Comparison of ENCODE assay signal across 15 cellular contexts in genomic region chr3:185960518-185961288, GRCh38. TPM values are rescaled to one million over a fixed set of nuclear protein-coding genes. Genes with fewer than 3 reads are reported as not detected.
A peak's percentile ranks its signal among the peaks of the same experiment; 100 is the strongest.
DNase-seq lines count a peak whose midpoint lies in the region; ATAC-seq, FAIRE-seq and TF ChIP-seq lines count a peak whose summit lies in the region.
"Had no signal": no experiment of that assay in that cellular context is flagged by ENCODE, and none has a peak within 500 bp of the region (broad histone marks: within the 10 kb centered on the region; RNA-seq: fewer than 3 reads in every experiment).

No MANE protein-coding gene starts in this region.

- no peak for TF ChIP-seq POLR2A in IMR-90 (IDR thresholded peaks at IDR 0.05; ENCODE audit: low read depth, low read length)
- no peak for TF ChIP-seq POLR2A in endothelial cell of umbilical vein (IDR thresholded peaks at IDR 0.05; ENCODE audit: low read depth, low read length)

- no peak overlapping the region for H2BK5ac ChIP-seq in IMR-90 (ENCODE audit: low read depth, low read length, poor library complexity, severe bottlenecking)

- DNase-seq in IMR-90 = no peak
- no peak for DNase-seq in endothelial cell of umbilical vein (ENCODE audit: low read depth, low spot score)
- no peak for DNase-seq in AG08396 (ENCODE audit: low spot score)
- no peak for DNase-seq in T-helper 2 cell
- DNase-seq in NAMALWA (ENCODE audit: low spot score) = no peak
- DNase-seq: activated T-cell treated with anti-CD3 and anti-CD28 coated beads for 4 hours; CD4-positive, alpha-beta T cell; glutamatergic neuron; naive B cell; stimulated activated CD4-positive, alpha-beta T cell treated with anti-CD3 and anti-CD28 coated beads, Interleukin-4, amount 100 ng/mL, for 4 hours; T1000; trophoblast cell had no signal

- no peaks in the 10 kb centered on the region for H3K79me1 ChIP-seq in IMR-90 (ENCODE audit: low read depth in 1 of 2, low read length in 2 of 2)

- no peak overlapping the region for H2AK5ac ChIP-seq in IMR-90 (ENCODE audit: low read depth, low read length)

- H3K14ac ChIP-seq in IMR-90 (replicated peaks; ENCODE audit: low read depth, low read length) = peak overlapping the region; percentile 46; the same call in 1 of the 2 replicates

- H3K18ac ChIP-seq in IMR-90 (ENCODE audit: low read depth, low read length) = peak overlapping the region; percentile 82

- ATAC-seq in IMR-90 (ENCODE audit: low read depth) = peak; percentile 23
- no peak for ATAC-seq in GM21619 (IDR thresholded peaks at IDR 0.05; ENCODE audit: unreplicated experiment)

- POLR2A ChIA-PET in IMR-90 (lab: Charles Lee; ENCODE audit: unreplicated experiment) (interaction anchor here (0.6 kb wide), 1 partner anchor 144 kb away, joined by 3 read pairs; no protein-coding TSS in a partner anchor), endothelial cell of umbilical vein (lab: Charles Lee) (interaction anchor here (2.1 kb wide), 1 partner anchor 23 kb away, joined by 6 read pairs; the partner anchor contains the start of gene TRA2B)

- no peak overlapping the region for H2BK120ac ChIP-seq in IMR-90 (ENCODE audit: low read depth, low read length)

- H3K9me1 ChIP-seq in IMR-90 (ENCODE audit: insufficient read depth, low read length) (no peaks in the 10 kb centered on the region), endothelial cell of umbilical vein (replicated peaks; ENCODE audit: control insufficient read depth, extremely low read depth, insufficient read depth, low read length) (no peaks in the 10 kb centered on the region)

- H3K56ac ChIP-seq in IMR-90 (ENCODE audit: extremely low read depth, insufficient read depth, low read length) = no peak overlapping the region

- H4K5ac ChIP-seq in IMR-90 (ENCODE audit: low read depth, low read length) = peak overlapping the region; percentile 59

- H3K4me2 ChIP-seq in IMR-90 (ENCODE audit: low read depth, low read length) (peak overlapping the region; percentile 91), endothelial cell of umbilical vein (ENCODE audit: insufficient read depth, low read length) (peak overlapping the region; percentile 54)

- intact Hi-C loops in IMR-90 (cut with micrococcal nuclease) = no loop called here
- intact Hi-C loops in endothelial cell of umbilical vein (cut with micrococcal nuclease) = no loop called here

- no peak for TF ChIP-seq RAD21 in IMR-90 (IDR thresholded peaks at IDR 0.05; ENCODE audit: low read length)

- H3K4me3 ChIP-seq in IMR-90 (ENCODE audit: insufficient read depth, low read depth, low read length) (no peak overlapping the region), endothelial cell of umbilical vein (replicated peaks in 1 of 3; ENCODE audit: insufficient read depth in 1 of 3, low read depth in 1 of 3, low read length in 3 of 3) (peak overlapping the region in 1 of 3 experiments; percentile 43), neutrophil (ENCODE audit: low read depth in 1 of 2, low read length in 1 of 2) (no peak overlapping the region)

- in situ Hi-C loops in IMR-90 (cut with MboI; ENCODE audit: low sequenced_read_pairs) = no loop called here

- no peak overlapping the region for H2BK20ac ChIP-seq in IMR-90 (ENCODE audit: low read depth, low read length)

- H4K20me1 ChIP-seq in IMR-90 (ENCODE audit: insufficient read depth, low read length) (no peaks in the 10 kb centered on the region), endothelial cell of umbilical vein (replicated peaks; ENCODE audit: control insufficient read depth, extremely low read depth, insufficient read depth, low read length) (no peaks in the 10 kb centered on the region)

- TF ChIP-seq CTCF in 22Rv1 (IDR thresholded peaks at IDR 0.05) (no peak), IMR-90 (conservative IDR thresholded peaks at IDR 0.05; ENCODE audit: low read depth, low read length) (no peak), endothelial cell of umbilical vein (IDR thresholded peaks at IDR 0.05; ENCODE audit: extremely low read depth in 1 of 2, insufficient read depth in 1 of 2, low read depth in 1 of 2, low read length in 2 of 2) (no peak), neutrophil (IDR thresholded peaks at IDR 0.05) (no peak)

- H3K36me3 ChIP-seq in IMR-90 (ENCODE audit: control insufficient read depth, insufficient read depth, low read length) (no peaks in the 10 kb centered on the region), endothelial cell of umbilical vein (ENCODE audit: control insufficient read depth in 2 of 2, extremely low read depth in 1 of 2, insufficient read depth in 2 of 2, low read length in 2 of 2) (no peaks in the 10 kb centered on the region), neutrophil (no peaks in the 10 kb centered on the region)

- H4K8ac ChIP-seq in IMR-90 (ENCODE audit: low read depth in 2 of 2, low read length in 2 of 2) = peak overlapping the region in 1 of 2 experiments; percentile 36; a peak in 2 of 4 replicates

- H3K9me3 ChIP-seq in IMR-90 (ENCODE audit: control insufficient read depth, insufficient read depth, low read length) (peaks cover 2% of the 10 kb centered on the region), endothelial cell of umbilical vein (replicated peaks; ENCODE audit: control insufficient read depth, insufficient read depth, low read length) (no peaks in the 10 kb centered on the region), neutrophil (no peaks in the 10 kb centered on the region)

- peaks cover 6% of the 10 kb centered on the region for H3K4me1 ChIP-seq in IMR-90 (ENCODE audit: control insufficient read depth, insufficient read depth, low read length)
- H3K4me1 ChIP-seq in endothelial cell of umbilical vein (ENCODE audit: control insufficient read depth, extremely low read depth, insufficient read depth, low read length) = no peaks in the 10 kb centered on the region
- peaks cover 12 to 15% of the 10 kb centered on the region in 2 experiments for H3K4me1 ChIP-seq in neutrophil (ENCODE audit: control insufficient read depth in 1 of 2, insufficient read depth in 1 of 2, low read depth in 1 of 2, low read length in 1 of 2)

- H4K91ac ChIP-seq in IMR-90 (ENCODE audit: insufficient read depth, low read depth, low read length) = no peak overlapping the region

- H2BK15ac ChIP-seq in IMR-90 (ENCODE audit: low read depth, low read length) = no peak overlapping the region; the same call in 2 of the 3 replicates

- dilution Hi-C loops in IMR-90 (cut with HindIII; ENCODE audit: low sequenced_read_pairs, unreplicated experiment) (no loop called here), endothelial cell of umbilical vein (cut with MboI; ENCODE audit: extremely low pct_ligation_motif_present, low sequenced_read_pairs) (no loop called here)

- no peak overlapping the region for H2AK9ac ChIP-seq in IMR-90 (replicated peaks; ENCODE audit: low read depth, low read length, poor library complexity)

- peak overlapping the region; percentile 71 for H2AFZ ChIP-seq in IMR-90 (replicated peaks; ENCODE audit: low read length, poor library complexity)
- no peak overlapping the region for H2AFZ ChIP-seq in endothelial cell of umbilical vein (ENCODE audit: low read depth, low read length)

- H3K4ac ChIP-seq in IMR-90 (ENCODE audit: low read depth, low read length) = no peak overlapping the region

- H3K23ac ChIP-seq in IMR-90 (ENCODE audit: low read depth, low read length) = no peak overlapping the region

- H3K79me2 ChIP-seq in endothelial cell of umbilical vein (ENCODE audit: control insufficient read depth, insufficient read depth, low read length) = peaks cover 20% of the 10 kb centered on the region

- H3K27ac ChIP-seq in 22Rv1 (peak overlapping the region; percentile 74), IMR-90 (ENCODE audit: insufficient read depth, low read length) (peak overlapping the region; percentile 37; the same call in 1 of the 2 replicates), endothelial cell of umbilical vein (ENCODE audit: insufficient read depth, low read depth, low read length) (peak overlapping the region; percentile 44), neutrophil (peak overlapping the region; percentile 71)

- no peak for FAIRE-seq in endothelial cell of umbilical vein (lab: Jason Lieb, UNC)

- CTCF ChIA-PET in IMR-90 (lab: Yijun Ruan, JAX) = interaction anchor here (1.7 kb wide), 1 partner anchor 17 kb away, joined by 5 read pairs; no protein-coding TSS in a partner anchor
- CTCF ChIA-PET in endothelial cell of umbilical vein (lab: Charles Lee) = interaction anchor here (1.0 to 13.4 kb wide), 3 partner anchors 16 to 300 kb away, joined by 3 to 144 read pairs (median 7); no protein-coding TSS in a partner anchor

- no TSS peak for BruUV-seq in IMR-90 (replicated peaks; lab: Mats Ljungman, UMichigan)
- no TSS peak for BruUV-seq in endothelial cell of umbilical vein (replicated peaks; lab: Mats Ljungman, UMichigan)

- no peak overlapping the region; the same call in 1 of the 2 replicates for H3K9ac ChIP-seq in IMR-90 (ENCODE audit: low read depth, low read length)
- H3K9ac ChIP-seq in endothelial cell of umbilical vein (replicated peaks; ENCODE audit: extremely low read depth, insufficient read depth, low read length) = no peak overlapping the region

- H3K27me3 ChIP-seq in IMR-90 (ENCODE audit: control insufficient read depth, insufficient read depth, low read length) (peaks cover 2% of the 10 kb centered on the region), endothelial cell of umbilical vein (ENCODE audit: control insufficient read depth in 2 of 2, insufficient read depth in 2 of 2, low read length in 2 of 2) (peaks cover 2% of the 10 kb centered on the region in 2 experiments), neutrophil (no peaks in the 10 kb centered on the region)

- 71% methylated on average over 1 of the region's 4 CpGs; no CpG with 5 or more reads in 1 of the 2 experiments for WGBS in IMR-90 (ENCODE audit: extremely low coverage in 2 of 2, insufficient read length in 1 of 2), 2 experiments

TF ChIP-seq in endothelial cell of umbilical vein, 7 proteins besides CTCF, POLR2A, EP300 and RAD21 (continues in another document):
- TF ChIP-seq EZH2 (IDR thresholded peaks at IDR 0.05; ENCODE audit: borderline replicate concordance, low read depth, low read length, severe bottlenecking) = no peak
- TF ChIP-seq MYC (IDR thresholded peaks at IDR 0.05; ENCODE audit: low read depth, low read length) = no peak
- no peak for TF ChIP-seq GATA2 (IDR thresholded peaks at IDR 0.05; ENCODE audit: insufficient read depth, insufficient read length, low read depth, low read length)
- TF ChIP-seq POLR2AphosphoS5 (IDR thresholded peaks at IDR 0.05; ENCODE audit: insufficient read depth, low read depth, low read length) = no peak

RNA-seq across cellular contexts. Expression of gene TRA2B, which starts 22.9 kb away (rescaled TPM):
- total RNA-seq in IMR-90 (2012; rRNA removed) (208 and 328 TPM in 2 replicates), endothelial cell of umbilical vein (199 and 214 TPM in 2 replicates)
- polyA plus RNA-seq in IMR-90 (2012; rRNA removed) (119 and 127 TPM in 2 replicates), endothelial cell of umbilical vein (143 and 173 TPM in 2 replicates)
- polyA plus RNA-seq in IMR-90 (2012; cell fraction: cytosol; rRNA removed) = 61.5 and 139 TPM in 2 replicates
- 56.9 and 179 TPM in 2 replicates for polyA plus RNA-seq in IMR-90 (2012; cell fraction: nucleus; rRNA removed; ENCODE audit: low replicate concordance)
- polyA plus RNA-seq in endothelial cell of umbilical vein (2011; cell fraction: cytosol; rRNA removed) = 154 and 167 TPM in 2 replicates
- polyA plus RNA-seq in endothelial cell of umbilical vein (2011; cell fraction: nucleus; rRNA removed) = 412 and 413 TPM in 2 replicates
- 112 and 175 TPM in 2 replicates for polyA plus RNA-seq in endothelial cell of umbilical vein (2012)
- polyA minus RNA-seq in endothelial cell of umbilical vein = 267 and 283 TPM in 2 replicates
- 249 TPM for polyA minus RNA-seq in endothelial cell of umbilical vein (2011; cell fraction: cytosol; rRNA and poly(A)+ RNA removed)
- 589 and 656 TPM in 2 replicates for polyA minus RNA-seq in endothelial cell of umbilical vein (2011; cell fraction: nucleus; rRNA and poly(A)+ RNA removed)
